8 cellular contexts compared by ENCODE assay signal in the genomic region with DNA sequence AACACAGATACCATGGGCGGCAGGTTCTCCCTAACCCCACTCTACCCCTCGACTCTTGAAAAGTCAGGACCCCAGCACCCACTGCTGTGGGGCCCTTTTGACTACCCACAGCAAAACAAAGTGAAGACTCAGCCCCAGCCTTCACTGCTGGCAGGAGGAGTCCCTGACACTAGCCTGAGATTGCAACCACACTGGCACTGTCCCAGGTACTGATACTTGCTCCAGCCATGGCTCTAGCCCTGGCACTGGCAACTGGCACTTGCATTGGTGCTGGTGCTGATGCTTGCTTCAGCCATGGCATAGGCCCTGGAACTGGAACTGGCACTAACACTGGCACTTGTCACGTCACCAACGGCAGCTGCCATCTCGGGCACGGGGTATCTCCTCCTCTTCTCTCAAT. TPM values are rescaled to one million over a fixed set of nuclear protein-coding genes. Genes with fewer than 3 reads are reported as not detected.
"Had no signal": no experiment of that assay in that cellular context is flagged by ENCODE, and none has a peak within 500 bp of the region (broad histone marks: within the 10 kb centered on the region; RNA-seq: fewer than 3 reads in every experiment).

No MANE protein-coding gene starts in this region.

RNA-seq across cellular contexts. Expression of gene DMRTC1, which starts 1.4 kb away (rescaled TPM):
- total RNA-seq: HT1080, K562, M059J, OCI-LY7, PC-3, SK-MEL-5 had no signal
- polyA plus RNA-seq: K562, SK-N-SH had no signal

RNA-seq across cellular contexts. Expression of gene FAM236A, which starts 4.3 kb away (rescaled TPM):
- total RNA-seq: HT1080, K562, M059J, OCI-LY7, PC-3, SK-MEL-5 had no signal
- polyA plus RNA-seq: IgD-negative memory B cell, K562, SK-N-SH had no signal

RNA-seq across cellular contexts. Expression of gene FAM236C, which starts 29.9 kb away (rescaled TPM):
- total RNA-seq: HT1080, K562, M059J, OCI-LY7, PC-3, SK-MEL-5 had no signal
- polyA plus RNA-seq: IgD-negative memory B cell, K562, SK-N-SH had no signal
